In genomic region chr1:150763631-150764223, GRCh38 we compare ENCODE assay signal across 1 cellular context.
TF ChIP-seq lines count a peak whose summit lies in the region.

No MANE protein-coding gene starts in this region.

TF ChIP-seq in K562, 482 proteins besides CTCF, POLR2A, EP300 and RAD21:
- TF ChIP-seq ELF2 (CRISPR knock-in tag; IDR thresholded peaks at IDR 0.05): no peak
- no peak for TF ChIP-seq LEF1 (IDR thresholded peaks at IDR 0.05)
- TF ChIP-seq SPI1 (IDR thresholded peaks at IDR 0.05; ENCODE audit: borderline replicate concordance, low read depth, low read length): 0 out of 2 replicates have a peak, but pooled peaks have one; percentile 23
- TF ChIP-seq RUNX1 (IDR thresholded peaks at IDR 0.05; ENCODE audit: low read depth): no peak
- TF ChIP-seq SAFB2 (IDR thresholded peaks at IDR 0.05; ENCODE audit: borderline replicate concordance, low read depth, low read length, severe bottlenecking): no peak
